ENCODE assay signal across 33 cellular contexts in the genomic region with DNA sequence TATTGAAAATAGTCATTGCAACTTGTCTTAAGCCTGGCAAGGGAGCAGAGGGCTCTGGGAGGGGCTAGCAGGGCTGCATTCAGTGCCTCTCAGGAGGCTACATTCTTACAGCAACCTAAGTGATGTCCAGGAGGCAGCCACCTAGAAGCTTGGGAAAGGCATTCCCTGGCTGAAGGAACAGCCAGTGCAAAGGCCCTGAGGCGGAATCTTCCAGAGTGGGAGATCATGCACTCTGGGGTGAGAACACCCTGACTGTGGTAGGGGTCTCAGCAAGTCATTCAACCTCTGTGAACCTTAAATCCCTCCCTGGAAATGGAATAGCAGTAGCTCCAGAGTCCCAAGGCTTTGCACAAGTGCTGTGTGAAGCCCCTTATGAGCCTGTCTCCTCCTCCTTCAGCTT.
"Had no signal": no experiment of that assay in that cellular context is flagged by ENCODE, and none has a peak within 500 bp of the region (broad histone marks: within the 10 kb centered on the region; RNA-seq: fewer than 3 reads in every experiment).

No MANE protein-coding gene starts in this region.

- H3K27ac ChIP-seq: neutrophil, ovary, parathyroid adenoma, psoas muscle, right lobe of liver, skin epidermis, spleen, suprapubic skin, testis, tibial artery, transverse colon, upper lobe of right lung, uterus had no signal

- H3K9me3 ChIP-seq: neutrophil, ovary, psoas muscle, right lobe of liver, spleen, suprapubic skin, testis, tibial artery, transverse colon, upper lobe of right lung, uterus had no signal

- ATAC-seq: naive thymus-derived CD8-positive, alpha-beta T cell; natural killer cell treated with Interleukin-12 subunit alpha and Interleukin-12 subunit beta and Interleukin-15 and Interleukin-18, amount 100 ng/mL, for 72 hours; psoas muscle; right cardiac atrium; right lobe of liver; stimulated activated memory B cell treated with anti-CD40 and anti-IgM and Interleukin-4, amounts not matched to agents 10 μg/mL and 1 μg/mL and 100 μg/mL, for 72 hours; stimulated activated naive CD8-positive, alpha-beta T cell treated with anti-CD3 and anti-CD28 coated beads, Interleukin-15, amount 100 ng/mL, for 72 hours; stimulated activated naive CD8-positive, alpha-beta T cell treated with anti-CD3 and anti-CD28 coated beads, Interleukin-15, Interleukin-2, amounts not matched to agents 100 U/mL and 50 U/mL, for 24 hours; upper lobe of right lung had no signal

- H3K4me2 ChIP-seq: smooth muscle cell had no signal

- H3K4me3 Mint-ChIP-seq: naive thymus-derived CD8-positive, alpha-beta T cell; natural killer cell treated with Interleukin-12 subunit alpha and Interleukin-12 subunit beta and Interleukin-15 and Interleukin-18, amount 100 ng/mL, for 72 hours; nephron progenitor cell; neural crest cell; stimulated activated memory B cell treated with anti-CD40 and anti-IgM and Interleukin-4, amounts not matched to agents 10 μg/mL and 1 μg/mL and 100 μg/mL, for 72 hours; stimulated activated naive CD8-positive, alpha-beta T cell treated with anti-CD3 and anti-CD28 coated beads, Interleukin-15, amount 100 ng/mL, for 72 hours; type B pancreatic cell had no signal

- H3K9ac ChIP-seq: parathyroid adenoma had no signal

- H2AFZ ChIP-seq: parathyroid adenoma had no signal

- H3K4me3 ChIP-seq: ovary, psoas muscle, right lobe of liver, skin epidermis, smooth muscle cell, spleen, suprapubic skin, testis, tibial artery, transverse colon, upper lobe of right lung, uterus had no signal

- H3K9me3 Mint-ChIP-seq: naive thymus-derived CD8-positive, alpha-beta T cell; natural killer cell treated with Interleukin-12 subunit alpha and Interleukin-12 subunit beta and Interleukin-15 and Interleukin-18, amount 100 ng/mL, for 72 hours; nephron progenitor cell; neural crest cell; stimulated activated memory B cell treated with anti-CD40 and anti-IgM and Interleukin-4, amounts not matched to agents 10 μg/mL and 1 μg/mL and 100 μg/mL, for 72 hours; stimulated activated naive CD8-positive, alpha-beta T cell treated with anti-CD3 and anti-CD28 coated beads, Interleukin-15, amount 100 ng/mL, for 72 hours; type B pancreatic cell had no signal

- H3K27me3 ChIP-seq: ovary, right lobe of liver, testis had no signal

- DNase-seq: naive thymus-derived CD8-positive, alpha-beta T cell; nephron progenitor cell; nucleus accumbens; ovary; posterior cingulate gyrus; psoas muscle; right cardiac atrium; right lobe of liver; spleen; stimulated activated CD4-positive, alpha-beta T cell treated with anti-CD3 and anti-CD28 coated beads, Interleukin-12 subunit alpha, Interleukin-12 subunit beta, amount 100 ng/mL, for 4 hours; stimulated activated CD4-positive, alpha-beta T cell treated with anti-CD3 and anti-CD28 coated beads, Interleukin-1b, Interleukin-23, amount 100 ng/mL, for 48 hours; stimulated activated CD4-positive, alpha-beta T cell treated with anti-CD3 and anti-CD28 coated beads, Interleukin-4, amount 100 ng/mL, for 1 hour; stimulated activated CD4-positive, alpha-beta T cell treated with anti-CD3 and anti-CD28 coated beads, Interleukin-4, amount 100 ng/mL, for 4 hours; stimulated activated CD8-positive, alpha-beta memory T cell treated with anti-CD3 and anti-CD28 coated beads, Interleukin-4, amount 100 ng/mL, for 48 hours; stimulated activated naive CD4-positive, alpha-beta T cell; stimulated activated naive CD8-positive, alpha-beta T cell treated with anti-CD3 and anti-CD28 coated beads, Interleukin-15, amount 100 ng/mL, for 72 hours; stimulated activated naive CD8-positive, alpha-beta T cell treated with anti-CD3 and anti-CD28 coated beads, Interleukin-15, Interleukin-2, amounts not matched to agents 100 U/mL and 50 U/mL, for 24 hours; substantia nigra; testis; tibial artery; transverse colon; upper lobe of right lung; uterus had no signal

- H3K4me1 ChIP-seq: parathyroid adenoma, psoas muscle, right lobe of liver, spleen, suprapubic skin, testis, tibial artery, transverse colon, upper lobe of right lung, uterus had no signal

- H3K79me2 ChIP-seq: parathyroid adenoma had no signal

- H3K27ac Mint-ChIP-seq: naive thymus-derived CD8-positive, alpha-beta T cell; natural killer cell treated with Interleukin-12 subunit alpha and Interleukin-12 subunit beta and Interleukin-15 and Interleukin-18, amount 100 ng/mL, for 72 hours; nephron progenitor cell; progenitor cell of endocrine pancreas; stimulated activated memory B cell treated with anti-CD40 and anti-IgM and Interleukin-4, amounts not matched to agents 10 μg/mL and 1 μg/mL and 100 μg/mL, for 72 hours; type B pancreatic cell had no signal

- H3K36me3 ChIP-seq: neutrophil, ovary, right lobe of liver, spleen, suprapubic skin, tibial artery, transverse colon, upper lobe of right lung, uterus had no signal

- H3K36me3 Mint-ChIP-seq: naive thymus-derived CD8-positive, alpha-beta T cell; natural killer cell treated with Interleukin-12 subunit alpha and Interleukin-12 subunit beta and Interleukin-15 and Interleukin-18, amount 100 ng/mL, for 72 hours; stimulated activated memory B cell treated with anti-CD40 and anti-IgM and Interleukin-4, amounts not matched to agents 10 μg/mL and 1 μg/mL and 100 μg/mL, for 72 hours; type B pancreatic cell had no signal

- H3K4me1 Mint-ChIP-seq: neural crest cell; stimulated activated memory B cell treated with anti-CD40 and anti-IgM and Interleukin-4, amounts not matched to agents 10 μg/mL and 1 μg/mL and 100 μg/mL, for 72 hours; stimulated activated naive CD8-positive, alpha-beta T cell treated with anti-CD3 and anti-CD28 coated beads, Interleukin-15, amount 100 ng/mL, for 72 hours had no signal
